ENCODE assay signal across 16 cellular contexts in genomic region chr7:65892169-65892568, GRCh38. TPM values are rescaled to one million over a fixed set of nuclear protein-coding genes. Genes with fewer than 3 reads are reported as not detected.
A peak's percentile ranks its signal among the peaks of the same experiment; 100 is the strongest.
DNase-seq lines count a peak whose midpoint lies in the region; ATAC-seq and TF ChIP-seq lines count a peak whose summit lies in the region.
"Had no signal": no experiment of that assay in that cellular context is flagged by ENCODE, and none has a peak within 500 bp of the region (broad histone marks: within the 10 kb centered on the region; RNA-seq: fewer than 3 reads in every experiment).

No MANE protein-coding gene starts in this region.

- peaks cover 0 to 5% (median 3%) of the 10 kb centered on the region in 3 experiments for H3K36me3 ChIP-seq in naive thymus-derived CD4-positive, alpha-beta T cell (ENCODE audit: control insufficient read depth in 2 of 3, insufficient read depth in 3 of 3, low read length in 3 of 3)
- H3K36me3 ChIP-seq in A673 (ENCODE audit: insufficient read depth, low read length, poor library complexity, severe bottlenecking) (peaks cover 6% of the 10 kb centered on the region), mucosa of descending colon (ENCODE audit: low read depth) (no peaks in the 10 kb centered on the region)

- CTCF ChIA-PET in WTC11 (lab: Charles Lee) (no interaction called here), A673 (lab: Charles Lee) (no interaction called here)
- CTCF ChIA-PET in naive thymus-derived CD4-positive, alpha-beta T cell (lab: Charles Lee), result no interaction called here

- H3K27me3 ChIP-seq in naive thymus-derived CD4-positive, alpha-beta T cell (ENCODE audit: control insufficient read depth in 2 of 2, insufficient read depth in 2 of 2, low read length in 2 of 2), result no peaks in the 10 kb centered on the region
- H3K27me3 ChIP-seq in A673 (replicated peaks; ENCODE audit: insufficient read depth, low read depth, low read length, poor library complexity), result no peaks in the 10 kb centered on the region

- H3K27ac Mint-ChIP-seq in WTC11, result peak overlapping the region; percentile 36; the same call in 1 of the 2 replicates
- peak overlapping the region in 1 of 9 donors; percentile 14 for H3K27ac Mint-ChIP-seq in naive thymus-derived CD4-positive, alpha-beta T cell
- H3K27ac Mint-ChIP-seq: B cell; CD8-positive, alpha-beta T cell; HFFc6 had no signal

- DNase-seq in Right ventricle myocardium superior (no peak), left cardiac atrium (no peak), WTC11 (ENCODE audit: low spot score) (no peak), A673 (ENCODE audit: low spot score) (no peak), mucosa of descending colon (no peak), H4 (ENCODE audit: low spot score) (no peak)
- DNase-seq in naive thymus-derived CD4-positive, alpha-beta T cell, result no peak
- DNase-seq: C1 segment of cervical spinal cord; CD8-positive, alpha-beta T cell; COR-L47; DMS153; DMS79 treated with DMSO at 0.1 percent for 48 hours; EL; HCEC 1CT; HFFc6 had no signal

- no peaks in the 10 kb centered on the region for H3K4me1 ChIP-seq in naive thymus-derived CD4-positive, alpha-beta T cell (ENCODE audit: control insufficient read depth in 2 of 2, insufficient read depth in 2 of 2, low read length in 2 of 2)
- no peaks in the 10 kb centered on the region for H3K4me1 ChIP-seq in A673 (ENCODE audit: insufficient read depth, low read length, poor library complexity, severe bottlenecking)
- H3K4me1 ChIP-seq in mucosa of descending colon (ENCODE audit: low read depth), result no peaks in the 10 kb centered on the region

- no peaks in the 10 kb centered on the region for H3K27me3 Mint-ChIP-seq in WTC11 (ENCODE audit: low read depth)
- no peaks in the 10 kb centered on the region for H3K27me3 Mint-ChIP-seq in naive thymus-derived CD4-positive, alpha-beta T cell
- H3K27me3 Mint-ChIP-seq: B cell had no signal

- H3K27ac ChIP-seq in naive thymus-derived CD4-positive, alpha-beta T cell (ENCODE audit: low read depth, low read length), result no peak overlapping the region
- H3K27ac ChIP-seq in A673 (ENCODE audit: low read depth, low read length, poor library complexity, severe bottlenecking), result no peak overlapping the region

- peak; percentile 42 for ATAC-seq in Right ventricle myocardium superior (ENCODE audit: poor library complexity)
- no peak for ATAC-seq in left cardiac atrium
- no peak for ATAC-seq in WTC11
- ATAC-seq in naive thymus-derived CD4-positive, alpha-beta T cell, result peak; percentile 45
- no peak for ATAC-seq in mucosa of descending colon
- ATAC-seq: CD8-positive, alpha-beta T cell had no signal

- H3K4me3 Mint-ChIP-seq in WTC11, result no peak overlapping the region
- no peak overlapping the region for H3K4me3 Mint-ChIP-seq in naive thymus-derived CD4-positive, alpha-beta T cell
- H3K4me3 Mint-ChIP-seq: B cell; CD8-positive, alpha-beta T cell; HFFc6 had no signal

- H3K9me3 Mint-ChIP-seq in WTC11, result no peaks in the 10 kb centered on the region
- H3K9me3 Mint-ChIP-seq in naive thymus-derived CD4-positive, alpha-beta T cell, result no peaks in the 10 kb centered on the region
- H3K9me3 Mint-ChIP-seq: CD8-positive, alpha-beta T cell; HFFc6 had no signal

- no TSS peak for BruUV-seq in A673 (replicated peaks; lab: Mats Ljungman, UMichigan)

- 0 out of 2 replicates have a peak, but pooled peaks cover 2% of the 10 kb centered on the region for H3K4me1 Mint-ChIP-seq in WTC11
- peaks cover 0 to 19% (median 8%) of the 10 kb centered on the region in 7 donors for H3K4me1 Mint-ChIP-seq in naive thymus-derived CD4-positive, alpha-beta T cell

- POLR2A ChIA-PET in WTC11 (lab: Charles Lee) (no interaction called here), A673 (lab: Charles Lee; ENCODE audit: low non-redundant PET) (no interaction called here)
- POLR2A ChIA-PET in naive thymus-derived CD4-positive, alpha-beta T cell (lab: Charles Lee), result no interaction called here

- intact Hi-C loops in Right ventricle myocardium superior (cut with DNase I), result no loop called here
- intact Hi-C loops in left cardiac atrium (cut with DNase I), result no loop called here
- intact Hi-C loops in naive thymus-derived CD4-positive, alpha-beta T cell (cut with micrococcal nuclease), result no loop called here
- intact Hi-C loops in A673 (cut with micrococcal nuclease; ENCODE audit: unreplicated experiment), result no loop called here
- intact Hi-C loops in mucosa of descending colon (cut with DNase I, micrococcal nuclease), result no loop called here

- H3K9me3 ChIP-seq in naive thymus-derived CD4-positive, alpha-beta T cell (ENCODE audit: control insufficient read depth in 2 of 3, low read length in 3 of 3), result no peaks in the 10 kb centered on the region
- H3K9me3 ChIP-seq in A673 (ENCODE audit: low read depth, low read length, poor library complexity, severe bottlenecking) (no peaks in the 10 kb centered on the region), mucosa of descending colon (no peaks in the 10 kb centered on the region)

- H3K36me3 Mint-ChIP-seq in WTC11, result peaks cover 16% of the 10 kb centered on the region
- H3K36me3 Mint-ChIP-seq in naive thymus-derived CD4-positive, alpha-beta T cell, result peaks cover 0 to 29% (median 10%) of the 10 kb centered on the region in 5 donors

- H3K4me3 ChIP-seq in naive thymus-derived CD4-positive, alpha-beta T cell (ENCODE audit: low read length), result no peak overlapping the region
- no peak overlapping the region for H3K4me3 ChIP-seq in A673 (ENCODE audit: low read depth, low read length, poor library complexity, severe bottlenecking)
- H3K4me3 ChIP-seq in mucosa of descending colon, result no peak overlapping the region

- TF ChIP-seq CTCF in WTC11 (IDR thresholded peaks at IDR 0.05), result no peak
- no peak for TF ChIP-seq CTCF in A673 (conservative IDR thresholded peaks at IDR 0.05; ENCODE audit: low read depth, low read length)
- no peak for TF ChIP-seq CTCF in mucosa of descending colon (IDR thresholded peaks at IDR 0.05)

TF ChIP-seq in WTC11, 78 proteins besides CTCF, POLR2A, EP300 and RAD21:
- no peak for TF ChIP-seq CBFB (CRISPR knock-in tag; IDR thresholded peaks at IDR 0.05; ENCODE audit: low read depth)

RNA-seq across cellular contexts. Expression of gene VKORC1L1, which starts 19.3 kb away (rescaled TPM):
- total RNA-seq in Right ventricle myocardium superior (17.6 TPM), left cardiac atrium (10 to 100 TPM; 29.8 to 32.1 TPM), WTC11 (2021) (28.3 to 30.2 TPM (median 28.5 TPM) in 3 replicates), A673 (2021) (30.5 and 36.8 TPM in 2 replicates), mucosa of descending colon (10 to 100 TPM; 18.0 to 25.6 (median 22.2) TPM)
- total RNA-seq in naive thymus-derived CD4-positive, alpha-beta T cell, result 10 to 100 TPM in 1 of 5 experiments, 1 to 10 TPM in 4; 3.4 to 15.8 (median 9.4) TPM
- 1 to 10 TPM; 2.8 TPM for polyA plus RNA-seq in naive thymus-derived CD4-positive, alpha-beta T cell
- 13.1 and 16.9 TPM in 2 replicates for total RNA-seq in H4 (2014; rRNA removed; shearing (Covaris generic))

Comparison
In these comparisons a context has a peak if more than half of its experiments do, and no peak if none do; other contexts are left out.
1. ATAC-seq: peak in Right ventricle myocardium superior (single experiment) and naive thymus-derived CD4-positive, alpha-beta T cell (single experiment); none in left cardiac atrium (0 of 2), WTC11 (single experiment) and mucosa of descending colon (single experiment).